1 cellular context compared by ENCODE assay signal in the genomic region with DNA sequence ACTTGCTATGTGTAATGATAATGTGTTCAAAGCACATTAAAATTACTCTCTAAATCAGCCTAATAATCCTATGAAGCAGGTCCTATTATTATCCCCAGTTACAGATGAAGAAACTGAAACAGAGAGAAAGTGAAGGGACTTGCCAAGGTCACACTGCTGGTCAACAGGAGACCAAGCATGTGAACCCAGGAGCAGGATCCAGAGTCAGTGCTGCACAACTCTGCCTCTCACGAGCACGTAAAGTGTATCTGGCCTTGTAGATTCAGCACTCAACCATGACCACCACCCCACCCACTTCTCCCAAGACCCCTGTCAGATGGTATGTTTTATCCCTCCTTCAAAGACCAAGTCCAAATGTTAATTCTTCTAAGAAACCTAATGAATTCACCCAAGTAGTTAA.
TF ChIP-seq lines count a peak whose summit lies in the region.

No MANE protein-coding gene starts in this region.

TF ChIP-seq in SK-N-SH treated with all-trans-retinoic acid at 6 μM for 48 hours, 23 proteins besides CTCF, POLR2A, EP300 and RAD21 (continued from another document):
- TF ChIP-seq CSDC2 (CRISPR knock-in tag; IDR thresholded peaks at IDR 0.05) = no peak
TF ChIP-seq in SK-N-SH treated with all-trans-retinoic acid at 6 μM for 48 hours: peak in this region for 0.
